Comparison of ENCODE assay signal across 25 cellular contexts in genomic region chr4:23866450-23866849, GRCh38. TPM values are rescaled to one million over a fixed set of nuclear protein-coding genes. Genes with fewer than 3 reads are reported as not detected.
DNase-seq lines count a peak whose midpoint lies in the region; ATAC-seq and TF ChIP-seq lines count a peak whose summit lies in the region.
"Had no signal": no experiment of that assay in that cellular context is flagged by ENCODE, and none has a peak within 500 bp of the region (broad histone marks: within the 10 kb centered on the region; RNA-seq: fewer than 3 reads in every experiment).

No MANE protein-coding gene starts in this region.

- H3K27me3 ChIP-seq in cardiac muscle cell (no peaks in the 10 kb centered on the region), right atrium auricular region (no peaks in the 10 kb centered on the region), gastrocnemius medialis (no peaks in the 10 kb centered on the region)
- H3K27me3 ChIP-seq: BLaER1, SJSA1 had no signal

- TF ChIP-seq POLR2A in gastrocnemius medialis (IDR thresholded peaks at IDR 0.05) = no peak

- peaks cover 68% of the 10 kb centered on the region for H3K4me1 ChIP-seq in cardiac muscle cell (ENCODE audit: low read depth)
- H3K4me1 ChIP-seq in right atrium auricular region = peaks cover 0 to 26% of the 10 kb centered on the region in 2 donors
- H3K4me1 ChIP-seq in gastrocnemius medialis = peaks cover 69 to 71% of the 10 kb centered on the region in 2 donors
- H3K4me1 ChIP-seq: BLaER1, HAP-1, SJSA1 had no signal

- intact Hi-C loops in gastrocnemius medialis (cut with DNase I; ENCODE audit: low total_unique reads) = loop anchor here (10.0 kb wide), 1 partner anchor 548 kb away; no protein-coding TSS in a partner anchor

- peak; percentile 9 for DNase-seq in NCI-H82 treated with DMSO at 0.1 percent for 48 hours (lab: John Stamatoyannopoulos, UW; ENCODE audit: unreplicated experiment)
- peak in 1 of 2 donors; percentile 77 for DNase-seq in cardiac muscle cell (ENCODE audit: low read depth in 1 of 2, low spot score in 1 of 2)
- DNase-seq in right atrium auricular region (ENCODE audit: low spot score) = no peak
- DNase-seq in gastrocnemius medialis = no peak
- no peak for DNase-seq in central memory CD4-positive, alpha-beta T cell
- no peak for DNase-seq in DMS79 (lab: John Stamatoyannopoulos, UW)
- no peak for DNase-seq in NCI-H510A (lab: John Stamatoyannopoulos, UW)
- DNase-seq: CD4-positive, CD25-positive, alpha-beta regulatory T cell; HFFc6; Kasumi-1; NCI-H1092 treated with DMSO at 0.1 percent for 48 hours; NCI-H1436; NCI-H187; NCI-H2081 treated with DMSO at 0.1 percent for 48 hours; NCI-H2171; NCI-H226; NCI-H748 treated with DMSO at 0.1 percent for 48 hours; NK-92 treated with Interleukin-12 subunit alpha and Interleukin-12 subunit beta, amount 100 ng/mL, for 24 hours; PC-3 had no signal

- peak overlapping the region; percentile 92 for H3K27ac ChIP-seq in cardiac muscle cell
- H3K27ac ChIP-seq in right atrium auricular region = peak overlapping the region; percentile 32 to 94
- peak overlapping the region; percentile 20 to 95 (median 52) for H3K27ac ChIP-seq in gastrocnemius medialis
- H3K27ac ChIP-seq: BLaER1, SJSA1 had no signal

- H3K36me3 ChIP-seq in cardiac muscle cell (no peaks in the 10 kb centered on the region), right atrium auricular region (no peaks in the 10 kb centered on the region), gastrocnemius medialis (no peaks in the 10 kb centered on the region)
- H3K36me3 ChIP-seq: BLaER1, HAP-1, SJSA1 had no signal

- no peak for ATAC-seq in gastrocnemius medialis
- ATAC-seq: GM23338, K562, PC-3 had no signal

- in situ Hi-C loops in gastrocnemius medialis (cut with MboI; ENCODE audit: low sequenced_read_pairs in 4 of 4) = no loop called here

- H3K9me3 ChIP-seq in cardiac muscle cell (ENCODE audit: low read depth) = no peaks in the 10 kb centered on the region
- H3K9me3 ChIP-seq in right atrium auricular region = no peaks in the 10 kb centered on the region
- no peaks in the 10 kb centered on the region for H3K9me3 ChIP-seq in gastrocnemius medialis
- H3K9me3 ChIP-seq: BLaER1, HAP-1, SJSA1 had no signal

- H3K4me3 ChIP-seq in cardiac muscle cell (no peak overlapping the region), right atrium auricular region (no peak overlapping the region), gastrocnemius medialis (no peak overlapping the region)
- H3K4me3 ChIP-seq: BLaER1, GM23338, HAP-1, K562, SJSA1 had no signal

- TF ChIP-seq CTCF in cardiac muscle cell (IDR thresholded peaks at IDR 0.05; ENCODE audit: low read depth, low read length) = no peak
- TF ChIP-seq CTCF in right atrium auricular region (IDR thresholded peaks at IDR 0.05) = no peak
- TF ChIP-seq CTCF in gastrocnemius medialis (IDR thresholded peaks at IDR 0.05 in 4 of 5, conservative IDR thresholded peaks at IDR 0.05 in 1 of 5) = no peak

RNA-seq across cellular contexts. Expression of gene PPARGC1A, which starts 23.4 kb away (rescaled TPM):
- total RNA-seq in cardiac muscle cell = 23.9 and 42.3 TPM in 2 replicates
- polyA plus RNA-seq in cardiac muscle cell = 17.7 and 28.4 TPM in 2 replicates
- 10 to 100 TPM; 41.6 to 72.3 TPM for total RNA-seq in right atrium auricular region
- total RNA-seq in gastrocnemius medialis = 10 to 100 TPM; 30.6 to 68.9 (median 52.3) TPM
- total RNA-seq: CD4-positive, CD25-positive, alpha-beta regulatory T cell; G401; HFFc6; PC-3 had no signal
- polyA plus RNA-seq: CD4-positive, CD25-positive, alpha-beta regulatory T cell; K562 had no signal
